17 cellular contexts compared by ENCODE assay signal in the genomic region with DNA sequence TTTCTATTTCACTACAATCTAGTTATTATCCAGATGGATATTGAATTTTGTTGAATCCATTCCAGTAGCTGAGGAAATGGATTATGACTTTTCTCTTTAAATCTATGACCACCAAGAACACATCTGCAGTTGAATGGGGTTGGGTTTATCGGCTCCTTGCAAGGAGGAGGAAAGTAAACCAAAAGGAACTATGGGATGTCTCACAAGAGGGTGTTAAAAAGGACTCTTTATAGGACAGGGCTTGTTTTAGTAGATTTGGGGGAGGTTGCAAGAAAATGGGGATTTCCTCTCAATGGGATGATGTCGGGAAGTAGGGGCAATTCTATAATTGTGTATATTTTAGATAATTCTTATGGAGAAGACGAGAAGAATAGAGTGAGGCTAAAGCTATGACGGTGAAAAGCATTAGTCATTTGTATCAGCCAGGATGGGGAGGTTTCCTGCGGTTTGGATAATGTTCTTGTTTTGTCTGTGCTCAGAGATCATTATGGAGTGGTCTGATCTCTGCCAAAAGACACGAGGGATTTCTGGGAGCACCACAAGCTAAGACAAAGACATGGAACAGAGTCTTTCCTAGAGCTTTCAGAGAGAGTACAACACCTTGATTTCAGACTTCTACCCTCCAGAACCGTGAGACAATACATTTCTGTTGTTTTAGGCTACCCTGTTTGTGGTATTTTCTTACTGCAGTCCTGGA. TPM values are rescaled to one million over a fixed set of nuclear protein-coding genes. Genes with fewer than 3 reads are reported as not detected.
DNase-seq lines count a peak whose midpoint lies in the region; TF ChIP-seq lines count a peak whose summit lies in the region.
"Had no signal": no experiment of that assay in that cellular context is flagged by ENCODE, and none has a peak within 500 bp of the region (broad histone marks: within the 10 kb centered on the region; RNA-seq: fewer than 3 reads in every experiment).

No MANE protein-coding gene starts in this region.

- no peak overlapping the region for H2AFZ ChIP-seq in mesenchymal stem cell (ENCODE audit: low read depth, low read length)

- H3K9me3 Mint-ChIP-seq in activated T-helper 2 cell treated with anti-CD3 and anti-CD28 coated beads, Interferon-gamma antibody, Interleukin-2, Interleukin-4, amounts not matched to agents 10 μg/mL and 5 μg/mL and 100 μg/mL, durations not matched to agents 14 hours and 24 hours and 36 hours: no peaks in the 10 kb centered on the region
- H3K9me3 Mint-ChIP-seq: dendritic cell treated with granulocyte-macrophage colony-stimulating factor and Interleukin-4, amounts not matched to agents 40 ng/mL and 50 ng/mL, for 4 days; stimulated activated naive CD8-positive, alpha-beta T cell treated with anti-CD3 and anti-CD28 coated beads, Interleukin-15, amount 100 ng/mL, for 72 hours had no signal

- no peak overlapping the region for H2AK5ac ChIP-seq in mesenchymal stem cell (ENCODE audit: low read length, severe bottlenecking)

- no peak overlapping the region for H2BK5ac ChIP-seq in mesenchymal stem cell (ENCODE audit: low read depth, low read length, poor library complexity, severe bottlenecking)

- H3K4me1 ChIP-seq in mesenchymal stem cell (ENCODE audit: control insufficient read depth, insufficient read depth, low read depth, low read length) (no peaks in the 10 kb centered on the region), esophagus squamous epithelium (peaks cover 10 to 46% (median 12%) of the 10 kb centered on the region in 3 donors), uterus (no peaks in the 10 kb centered on the region)

- no peak overlapping the region for H3K27ac Mint-ChIP-seq in activated T-helper 2 cell treated with anti-CD3 and anti-CD28 coated beads, Interferon-gamma antibody, Interleukin-2, Interleukin-4, amounts not matched to agents 10 μg/mL and 5 μg/mL and 100 μg/mL, durations not matched to agents 14 hours and 24 hours and 36 hours
- H3K27ac Mint-ChIP-seq: dendritic cell treated with granulocyte-macrophage colony-stimulating factor and Interleukin-4, amounts not matched to agents 40 ng/mL and 50 ng/mL, for 4 days; stimulated activated naive CD8-positive, alpha-beta T cell treated with anti-CD3 and anti-CD28 coated beads, Interleukin-15, amount 100 ng/mL, for 72 hours had no signal

- no peak overlapping the region for H3K14ac ChIP-seq in mesenchymal stem cell (ENCODE audit: low read length in 2 of 2)

- H3K79me1 ChIP-seq in mesenchymal stem cell (replicated peaks; ENCODE audit: low read length, poor library complexity, severe bottlenecking): no peaks in the 10 kb centered on the region

- no peak overlapping the region for H3K4me2 ChIP-seq in mesenchymal stem cell (ENCODE audit: low read length, poor library complexity, severe bottlenecking)

- peak; percentile 64 for DNase-seq in GM03348 (ENCODE audit: low spot score)
- peak; percentile 68 for DNase-seq in NCI-H2227 (lab: John Stamatoyannopoulos, UW; ENCODE audit: unreplicated experiment)
- DNase-seq in cardiac fibroblast (ENCODE audit: low read depth in 2 of 2): peak; percentile 83 to 91
- peak; percentile 47 for DNase-seq in mesenchymal stem cell
- DNase-seq in activated T-helper 2 cell treated with anti-CD3 and anti-CD28 coated beads, Interferon-gamma antibody, Interleukin-2, Interleukin-4, amounts not matched to agents 10 μg/mL and 5 μg/mL and 100 μg/mL, durations not matched to agents 14 hours and 24 hours and 36 hours (ENCODE audit: low spot score): no peak
- no peak for DNase-seq in esophagus squamous epithelium (lab: John Stamatoyannopoulos, UW)
- DNase-seq in uterus: no peak
- DNase-seq in globus pallidus (ENCODE audit: low spot score): no peak
- DNase-seq: activated CD4-positive, alpha-beta T cell treated with anti-CD3 and anti-CD28 coated beads for 4 hours; amygdala; midbrain; MM.1S; Peyer's patch; stimulated activated naive CD8-positive, alpha-beta T cell treated with anti-CD3 and anti-CD28 coated beads, Interleukin-15, amount 100 ng/mL, for 72 hours had no signal

- intact Hi-C loops in activated T-helper 2 cell treated with anti-CD3 and anti-CD28 coated beads, Interferon-gamma antibody, Interleukin-2, Interleukin-4, amounts not matched to agents 10 μg/mL and 5 μg/mL and 100 μg/mL, durations not matched to agents 14 hours and 24 hours and 36 hours (cut with micrococcal nuclease): no loop called here
- intact Hi-C loops in esophagus squamous epithelium (cut with DNase I): no loop called here
- intact Hi-C loops in uterus (cut with DNase I; ENCODE audit: low total_unique reads): no loop called here

- no peak overlapping the region for H2BK15ac ChIP-seq in mesenchymal stem cell (ENCODE audit: low read depth, poor library complexity, severe bottlenecking)

- H3K4me3 ChIP-seq in cardiac fibroblast (replicated peaks in 1 of 2; ENCODE audit: low read depth in 2 of 2, low read length in 2 of 2): no peak overlapping the region
- no peak overlapping the region for H3K4me3 ChIP-seq in mesenchymal stem cell (ENCODE audit: insufficient read depth in 1 of 2, low read depth in 1 of 2, low read length in 2 of 2)
- no peak overlapping the region for H3K4me3 ChIP-seq in esophagus squamous epithelium
- H3K4me3 ChIP-seq in uterus: no peak overlapping the region
- H3K4me3 ChIP-seq: Peyer's patch, skin epidermis had no signal

- no peak overlapping the region for H4K91ac ChIP-seq in mesenchymal stem cell (ENCODE audit: low read length)

- no peak overlapping the region for H4K8ac ChIP-seq in mesenchymal stem cell (ENCODE audit: low read length)

- no peak overlapping the region for H3K9ac ChIP-seq in mesenchymal stem cell (ENCODE audit: low read length)

- TF ChIP-seq POLR2A in esophagus squamous epithelium (IDR thresholded peaks at IDR 0.05) (no peak), uterus (IDR thresholded peaks at IDR 0.05) (no peak)

- H3K27ac ChIP-seq in mesenchymal stem cell (ENCODE audit: low read length, poor library complexity, severe bottlenecking) (no peak overlapping the region), esophagus squamous epithelium (no peak overlapping the region), uterus (no peak overlapping the region)
- H3K27ac ChIP-seq: Peyer's patch had no signal

- no peak for TF ChIP-seq CTCF in cardiac fibroblast (IDR thresholded peaks at IDR 0.05; ENCODE audit: low read depth, low read length)
- TF ChIP-seq CTCF in esophagus squamous epithelium (IDR thresholded peaks at IDR 0.05): no peak
- TF ChIP-seq CTCF in uterus (IDR thresholded peaks at IDR 0.05): no peak

- no peak overlapping the region for H3K23ac ChIP-seq in mesenchymal stem cell (ENCODE audit: low read length in 2 of 2)

- H3K4me3 Mint-ChIP-seq in activated T-helper 2 cell treated with anti-CD3 and anti-CD28 coated beads, Interferon-gamma antibody, Interleukin-2, Interleukin-4, amounts not matched to agents 10 μg/mL and 5 μg/mL and 100 μg/mL, durations not matched to agents 14 hours and 24 hours and 36 hours (ENCODE audit: low read depth): no peak overlapping the region
- H3K4me3 Mint-ChIP-seq: dendritic cell treated with granulocyte-macrophage colony-stimulating factor and Interleukin-4, amounts not matched to agents 40 ng/mL and 50 ng/mL, for 4 days; stimulated activated naive CD8-positive, alpha-beta T cell treated with anti-CD3 and anti-CD28 coated beads, Interleukin-15, amount 100 ng/mL, for 72 hours had no signal

- H2BK120ac ChIP-seq in mesenchymal stem cell (ENCODE audit: low read depth, low read length): no peak overlapping the region

- H3K9me3 ChIP-seq in mesenchymal stem cell (ENCODE audit: control insufficient read depth, low read length): no peaks in the 10 kb centered on the region
- H3K9me3 ChIP-seq in esophagus squamous epithelium: no peaks in the 10 kb centered on the region
- no peaks in the 10 kb centered on the region for H3K9me3 ChIP-seq in uterus
- H3K9me3 ChIP-seq: Peyer's patch had no signal

- H3K18ac ChIP-seq in mesenchymal stem cell (ENCODE audit: low read depth in 1 of 2, low read length in 2 of 2): no peak overlapping the region

- H3K36me3 ChIP-seq in mesenchymal stem cell (ENCODE audit: control insufficient read depth in 1 of 2, insufficient read depth in 2 of 2, low read depth in 1 of 2, low read length in 2 of 2) (no peaks in the 10 kb centered on the region), esophagus squamous epithelium (no peaks in the 10 kb centered on the region), uterus (no peaks in the 10 kb centered on the region)
- H3K36me3 ChIP-seq: Peyer's patch had no signal

- H3K4me1 Mint-ChIP-seq in activated T-helper 2 cell treated with anti-CD3 and anti-CD28 coated beads, Interferon-gamma antibody, Interleukin-2, Interleukin-4, amounts not matched to agents 10 μg/mL and 5 μg/mL and 100 μg/mL, durations not matched to agents 14 hours and 24 hours and 36 hours (ENCODE audit: low read depth): peaks cover 26% of the 10 kb centered on the region

- 63% methylated on average over 6 of the region's 7 CpGs for WGBS in mesenchymal stem cell
- 45% methylated on average over 7 of the region's 7 CpGs for WGBS in esophagus squamous epithelium, 2 donors

- H3K4ac ChIP-seq in mesenchymal stem cell (ENCODE audit: low read depth in 1 of 2, low read length in 2 of 2): no peak overlapping the region

- no peaks in the 10 kb centered on the region for H3K27me3 Mint-ChIP-seq in activated T-helper 2 cell treated with anti-CD3 and anti-CD28 coated beads, Interferon-gamma antibody, Interleukin-2, Interleukin-4, amounts not matched to agents 10 μg/mL and 5 μg/mL and 100 μg/mL, durations not matched to agents 14 hours and 24 hours and 36 hours (ENCODE audit: low read depth)
- H3K27me3 Mint-ChIP-seq: stimulated activated naive CD8-positive, alpha-beta T cell treated with anti-CD3 and anti-CD28 coated beads, Interleukin-15, amount 100 ng/mL, for 72 hours had no signal

- H2BK12ac ChIP-seq in mesenchymal stem cell (ENCODE audit: low read length in 2 of 2): no peak overlapping the region

- peaks cover 23% of the 10 kb centered on the region for H3K36me3 Mint-ChIP-seq in activated T-helper 2 cell treated with anti-CD3 and anti-CD28 coated beads, Interferon-gamma antibody, Interleukin-2, Interleukin-4, amounts not matched to agents 10 μg/mL and 5 μg/mL and 100 μg/mL, durations not matched to agents 14 hours and 24 hours and 36 hours (ENCODE audit: low read depth)

- H3K27me3 ChIP-seq in mesenchymal stem cell (ENCODE audit: control insufficient read depth in 1 of 2, insufficient read depth in 1 of 2, low read length in 2 of 2) (peaks cover 0 to 8% of the 10 kb centered on the region in 2 experiments), esophagus squamous epithelium (peaks cover 0 to under 1% (median 0%) of the 10 kb centered on the region in 4 donors), uterus (no peaks in the 10 kb centered on the region)
- H3K27me3 ChIP-seq: Peyer's patch had no signal

RNA-seq across cellular contexts. Expression of a gene that starts 5.3 kb away (rescaled TPM):
- polyA plus RNA-seq in mesenchymal stem cell (2013, experiment 1 of 2): not detected
- polyA plus RNA-seq in mesenchymal stem cell (2013, experiment 2 of 2): not detected
- total RNA-seq in activated T-helper 2 cell treated with anti-CD3 and anti-CD28 coated beads, Interferon-gamma antibody, Interleukin-2, Interleukin-4, amounts not matched to agents 10 μg/mL and 5 μg/mL and 100 μg/mL, durations not matched to agents 14 hours and 24 hours and 36 hours: 22.7 and 25.8 TPM in 2 replicates
- total RNA-seq in esophagus squamous epithelium (10 to 100 TPM; 12.1 to 24.5 (median 14.5) TPM), uterus (10 to 100 TPM in 3 of 4 donors, 1 to 10 TPM in 1; 5.9 to 41.2 (median 15.3) TPM)

RNA-seq across cellular contexts. Expression of a gene that starts 5.4 kb away (rescaled TPM):
- not detected for polyA plus RNA-seq in mesenchymal stem cell (2013, experiment 1 of 2)
- not detected for polyA plus RNA-seq in mesenchymal stem cell (2013, experiment 2 of 2)
- 7.0 and 7.9 TPM in 2 replicates for total RNA-seq in activated T-helper 2 cell treated with anti-CD3 and anti-CD28 coated beads, Interferon-gamma antibody, Interleukin-2, Interleukin-4, amounts not matched to agents 10 μg/mL and 5 μg/mL and 100 μg/mL, durations not matched to agents 14 hours and 24 hours and 36 hours
- 10 to 100 TPM in 3 of 4 donors, 1 to 10 TPM in 1; 8.3 to 25.6 (median 17.4) TPM for total RNA-seq in esophagus squamous epithelium
- 10 to 100 TPM in 2 of 4 donors, 1 to 10 TPM in 2; 2.6 to 13.1 (median 10.3) TPM for total RNA-seq in uterus

RNA-seq across cellular contexts. Expression of a gene that starts 23.5 kb away (rescaled TPM):
- polyA plus RNA-seq in mesenchymal stem cell (2013, experiment 1 of 2): 155 TPM
- 162 TPM for polyA plus RNA-seq in mesenchymal stem cell (2013, experiment 2 of 2)
- not detected in 2 replicates for total RNA-seq in activated T-helper 2 cell treated with anti-CD3 and anti-CD28 coated beads, Interferon-gamma antibody, Interleukin-2, Interleukin-4, amounts not matched to agents 10 μg/mL and 5 μg/mL and 100 μg/mL, durations not matched to agents 14 hours and 24 hours and 36 hours
- total RNA-seq in esophagus squamous epithelium (100 to 1,000 TPM in 1 of 4 donors, 10 to 100 TPM in 1, 1 to 10 TPM in 2; 1.1 to 111 (median 14.9) TPM), uterus (100 to 1,000 TPM; 128 to 536 (median 236) TPM)
- total RNA-seq: T-helper 1 cell treated with Interleukin-12 subunit alpha and Interleukin-12 subunit beta and Interleukin-4 antibody, amounts not matched to agents 30 ng/mL and 1 ng/mL, for 36 hours had no signal

RNA-seq across cellular contexts. Expression of a gene that starts 50.7 kb away (rescaled TPM):
- 68.4 TPM for polyA plus RNA-seq in mesenchymal stem cell (2013, experiment 1 of 2)
- polyA plus RNA-seq in mesenchymal stem cell (2013, experiment 2 of 2): 69.3 TPM
- total RNA-seq in activated T-helper 2 cell treated with anti-CD3 and anti-CD28 coated beads, Interferon-gamma antibody, Interleukin-2, Interleukin-4, amounts not matched to agents 10 μg/mL and 5 μg/mL and 100 μg/mL, durations not matched to agents 14 hours and 24 hours and 36 hours: 81.5 and 82.2 TPM in 2 replicates
- 10 to 100 TPM; 42.8 to 75.7 (median 63.2) TPM for total RNA-seq in esophagus squamous epithelium
- total RNA-seq in uterus: 10 to 100 TPM in 3 of 4 donors, 1 to 10 TPM in 1; 9.7 to 80.8 (median 37.9) TPM

Comparison
In these comparisons a context has a peak if more than half of its experiments do, and no peak if none do; other contexts are left out.
1. DNase-seq: peak in GM03348 (single experiment), NCI-H2227 (single experiment), cardiac fibroblast (2 of 2) and mesenchymal stem cell (single experiment); none in activated T-helper 2 cell treated with anti-CD3 and anti-CD28 coated beads, Interferon-gamma antibody, Interleukin-2, Interleukin-4, amounts not matched to agents 10 μg/mL and 5 μg/mL and 100 μg/mL, durations not matched to agents 14 hours and 24 hours and 36 hours (single experiment), esophagus squamous epithelium (single experiment), uterus (0 of 2) and globus pallidus (single experiment).